In the genomic region with DNA sequence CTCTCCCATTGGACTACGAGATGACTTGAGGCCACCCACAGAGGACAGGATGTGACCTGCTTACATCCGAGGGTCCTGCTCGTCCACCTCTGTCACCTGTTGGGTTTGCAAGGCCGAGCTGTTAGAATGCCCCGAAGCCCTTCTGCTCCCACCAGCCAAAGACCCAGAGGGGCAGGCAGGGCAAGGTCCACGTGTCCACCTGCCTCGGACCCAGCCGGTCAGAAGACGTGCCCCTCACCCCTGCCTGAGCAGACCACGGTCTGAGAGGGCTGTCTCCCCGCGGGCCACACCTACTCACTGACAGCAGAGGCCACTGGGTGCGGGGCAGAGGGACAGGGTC, we compare ENCODE assay signal across 23 cellular contexts. TPM values are rescaled to one million over a fixed set of nuclear protein-coding genes. Genes with fewer than 3 reads are reported as not detected.
DNase-seq lines count a peak whose midpoint lies in the region; ATAC-seq, FAIRE-seq and TF ChIP-seq lines count a peak whose summit lies in the region.
"Had no signal": no experiment of that assay in that cellular context is flagged by ENCODE, and none has a peak within 500 bp of the region (broad histone marks: within the 10 kb centered on the region; RNA-seq: fewer than 3 reads in every experiment).

No MANE protein-coding gene starts in this region.

- H3K79me1 ChIP-seq in mesendoderm (ENCODE audit: low read length), result no peaks in the 10 kb centered on the region

- no peaks in the 10 kb centered on the region; the same call in 1 of the 2 replicates for H3K27me3 ChIP-seq in HUES6 (ENCODE audit: control insufficient read depth, insufficient read depth, low read length)
- H3K27me3 ChIP-seq in K562 (ENCODE audit: control insufficient read depth in 2 of 2, insufficient read depth in 2 of 2, low read length in 2 of 2), result no peaks in the 10 kb centered on the region
- H3K27me3 ChIP-seq in mesendoderm (ENCODE audit: insufficient read depth, low read length, poor library complexity), result no peaks in the 10 kb centered on the region
- H3K27me3 ChIP-seq in adrenal gland, result no peaks in the 10 kb centered on the region
- H3K27me3 ChIP-seq: MG63 had no signal

- POLR2A ChIA-PET in K562 (lab: Yijun Ruan, JAX), result interaction anchor here (0.7 to 1.5 kb wide), 4 partner anchors 9 to 35 kb away, joined by 3 to 6 read pairs (median 4); no protein-coding TSS in a partner anchor

- WGBS in K562 (ENCODE audit: insufficient coverage, low coverage, missing lambda C conversion rate), result 87% methylated on average over 8 of the region's 13 CpGs
- WGBS in mesendoderm (ENCODE audit: extremely low coverage, insufficient coverage, low lambda C conversion rate), result no CpG with 5 or more reads among the region's 13 CpGs
- WGBS in adrenal gland, 4 donors, result 73 to 91% (median 88%) methylated on average over 3 to 13 of the region's 13 CpGs

- no peak for TF ChIP-seq CTCF in K562 (IDR thresholded peaks at IDR 0.05 in 2 of 3, conservative IDR thresholded peaks at IDR 0.05 in 1 of 3; ENCODE audit: insufficient read depth in 2 of 3, low read depth in 1 of 3, low read length in 3 of 3)
- TF ChIP-seq CTCF in GM10266 (IDR thresholded peaks at IDR 0.05; ENCODE audit: control insufficient read depth, insufficient read depth, low read depth, missing control alignments), result no peak
- no peak for TF ChIP-seq CTCF in adrenal gland (IDR thresholded peaks at IDR 0.05)

- no peak overlapping the region for H3K18ac ChIP-seq in mesendoderm (ENCODE audit: low read length)

- no peak overlapping the region for H2BK15ac ChIP-seq in mesendoderm (replicated peaks; ENCODE audit: low read depth)

- no peaks in the 10 kb centered on the region for H3K36me3 ChIP-seq in HUES6 (ENCODE audit: control insufficient read depth, insufficient read depth, low read length)
- peaks cover 51% of the 10 kb centered on the region; the same call in 2 of the 3 replicates for H3K36me3 ChIP-seq in K562 (ENCODE audit: control insufficient read depth, insufficient read depth, low read length)
- no peaks in the 10 kb centered on the region for H3K36me3 ChIP-seq in mesendoderm (ENCODE audit: control insufficient read depth, insufficient read depth, low read length)
- peaks cover 0 to 37% of the 10 kb centered on the region in 2 donors for H3K36me3 ChIP-seq in adrenal gland (replicated peaks in 1 of 2)

- no peak overlapping the region for H4K8ac ChIP-seq in mesendoderm (ENCODE audit: low read depth, low read length)

- H3K4me2 ChIP-seq in K562 (ENCODE audit: insufficient read depth, low read length) (no peak overlapping the region), mesendoderm (ENCODE audit: low read length) (no peak overlapping the region)

- H3K9ac ChIP-seq in HUES6 (ENCODE audit: low read length) (no peak overlapping the region), K562 (ENCODE audit: insufficient read depth in 1 of 2, low read depth in 2 of 2, low read length in 2 of 2) (peak overlapping the region in 1 of 2 experiments; percentile 38; a peak in 2 of 4 replicates), mesendoderm (ENCODE audit: low read length) (no peak overlapping the region)

- H2BK120ac ChIP-seq in mesendoderm (ENCODE audit: low read depth, low read length), result no peak overlapping the region

- TF ChIP-seq RAD21 in K562 (CRISPR knock-in tag; conservative IDR thresholded peaks at IDR 0.05 in 1 of 2, IDR thresholded peaks at IDR 0.05 in 1 of 2), result no peak

- H3K9me3 ChIP-seq in HUES6 (ENCODE audit: control insufficient read depth, insufficient read depth, low read depth, low read length) (no peaks in the 10 kb centered on the region), K562 (replicated peaks; ENCODE audit: control insufficient read depth, insufficient read depth, low read depth, low read length) (no peaks in the 10 kb centered on the region), adrenal gland (replicated peaks in 1 of 3) (no peaks in the 10 kb centered on the region)
- H3K9me3 ChIP-seq: MG63 had no signal

- FAIRE-seq in K562 (lab: Jason Lieb, UNC), result no peak
- FAIRE-seq: H54, HTR-8/SVneo had no signal

- H2AFZ ChIP-seq in K562 (ENCODE audit: low read depth, low read length), result no peak overlapping the region

- H4K20me1 ChIP-seq in K562 (replicated peaks; ENCODE audit: control insufficient read depth, insufficient read depth, low read length), result no peaks in the 10 kb centered on the region; the same call in 1 of the 2 replicates

- no peak for TF ChIP-seq EP300 in K562 (IDR thresholded peaks at IDR 0.05; ENCODE audit: low read length)

- H3K4me3 ChIP-seq in HUES6 (ENCODE audit: low read depth, low read length) (no peak overlapping the region), K562 (no peak overlapping the region), mesendoderm (ENCODE audit: low read length) (no peak overlapping the region), adrenal gland (no peak overlapping the region)
- H3K4me3 ChIP-seq: MG63 had no signal

- 0 out of 2 replicates have a peak overlapping the region, but pooled peaks have one; percentile 8 for H3K27ac ChIP-seq in HUES6 (ENCODE audit: low read depth, low read length)
- H3K27ac ChIP-seq in K562 (ENCODE audit: extremely low read depth, low read depth, low read length), result no peak overlapping the region
- no peak overlapping the region for H3K27ac ChIP-seq in mesendoderm (ENCODE audit: low read depth, low read length)
- H3K27ac ChIP-seq in adrenal gland, result no peak overlapping the region

- H3K4ac ChIP-seq in mesendoderm (ENCODE audit: low read depth, low read length), result no peak overlapping the region

- H3K79me2 ChIP-seq in K562 (ENCODE audit: control insufficient read depth, insufficient read depth, low read length), result no peaks in the 10 kb centered on the region
- no peaks in the 10 kb centered on the region for H3K79me2 ChIP-seq in mesendoderm (ENCODE audit: control insufficient read depth, insufficient read depth, low read length)

- DNase-seq in ELF-1 (ENCODE audit: low read depth, low spot score) (peak; percentile 27), K562 (ENCODE audit: extremely low read depth in 1 of 4, low spot score in 3 of 4) (no peak), mesendoderm (peak; percentile 54), anterior cingulate cortex (lab: John Stamatoyannopoulos, UW) (no peak), iPS-NIHi11 (ENCODE audit: low spot score) (no peak), GM10266 (ENCODE audit: extremely low spot score) (no peak), adrenal gland (no peak)
- DNase-seq: CD4-positive, CD25-positive, alpha-beta regulatory T cell; DMS153; DND-41; HFFc6; KG1; MG63; NCI-H1105 treated with DMSO at 0.1 percent for 48 hours; NCI-H146; NCI-H1930; NCI-H2107; NCI-H524; NCI-H748 treated with DMSO at 0.1 percent for 48 hours; PC-3 had no signal

- BruUV-seq in K562 (replicated peaks; lab: Mats Ljungman, UMichigan), result no TSS peak

- in situ Hi-C loops in K562 (cut with MboI), result no loop called here

- no peak for ATAC-seq in K562
- ATAC-seq: PC-3 had no signal

- H2BK5ac ChIP-seq in mesendoderm (ENCODE audit: low read length), result no peak overlapping the region

- H3K9me1 ChIP-seq in K562 (ENCODE audit: control insufficient read depth, insufficient read depth, low read length), result no peaks in the 10 kb centered on the region

- intact Hi-C loops in K562 (cut with micrococcal nuclease), result no loop called here
- intact Hi-C loops in adrenal gland (cut with DNase I), result no loop called here

- CTCF ChIA-PET in K562 (lab: Yijun Ruan, JAX; ENCODE audit: low intra/inter-chr PET ratio), result no interaction called here

- no peak overlapping the region for H3K23ac ChIP-seq in mesendoderm (ENCODE audit: low read length)

- H4K5ac ChIP-seq in mesendoderm (ENCODE audit: low read length), result no peak overlapping the region

- H3K4me1 ChIP-seq in HUES6 (ENCODE audit: control insufficient read depth, insufficient read depth, low read length), result peaks cover 22% of the 10 kb centered on the region
- peaks cover 0 to 45% of the 10 kb centered on the region in 2 experiments; a peak in 3 of 5 replicates for H3K4me1 ChIP-seq in K562 (replicated peaks in 1 of 2; ENCODE audit: control insufficient read depth in 2 of 2, insufficient read depth in 2 of 2, low read length in 2 of 2)
- H3K4me1 ChIP-seq in mesendoderm (ENCODE audit: control insufficient read depth, low read depth, low read length), result peaks cover 2% of the 10 kb centered on the region
- no peaks in the 10 kb centered on the region for H3K4me1 ChIP-seq in adrenal gland (replicated peaks in 1 of 2)

- no peak overlapping the region for H3K56ac ChIP-seq in mesendoderm (ENCODE audit: low read length)

- no peak overlapping the region for H2AK5ac ChIP-seq in mesendoderm (ENCODE audit: low read length)

- no peak; the same call in 1 of the 2 replicates for TF ChIP-seq POLR2A in K562 (conservative IDR thresholded peaks at IDR 0.05)
- no peak for TF ChIP-seq POLR2A in adrenal gland (IDR thresholded peaks at IDR 0.05)

TF ChIP-seq in K562, 482 proteins besides CTCF, POLR2A, EP300 and RAD21:
- TF ChIP-seq SUPT5H (IDR thresholded peaks at IDR 0.05), result 0 out of 2 replicates have a peak, but pooled peaks have one; percentile 18
- TF ChIP-seq ZNF589 (CRISPR knock-in tag; IDR thresholded peaks at IDR 0.05; ENCODE audit: low read depth), result no peak
- no peak for TF ChIP-seq ILF3 (IDR thresholded peaks at IDR 0.05; ENCODE audit: borderline replicate concordance)

RNA-seq across cellular contexts. Expression of a gene that starts 30.3 kb away (rescaled TPM):
- 206 and 248 TPM in 2 replicates for total RNA-seq in K562 (2011; cell fraction: chromatin; rRNA removed; ENCODE audit: low replicate concordance)
- total RNA-seq in K562 (2011; cell fraction: nucleolus; rRNA removed), result 84.7 and 101 TPM in 2 replicates
- 136 and 156 TPM in 2 replicates for total RNA-seq in K562 (2011; cell fraction: nucleoplasm; rRNA removed)
- total RNA-seq in K562 (2014; rRNA removed), result 18.6 and 26.0 TPM in 2 replicates
- total RNA-seq in K562 (2014; rRNA removed; fragmentation: Illumina TruSeq; extraction: Trizol), result 31.0 and 32.8 TPM in 2 replicates
- 27.3 and 30.0 TPM in 2 replicates for total RNA-seq in K562 (2015; rRNA removed; fragmentation: Illumina TruSeq; extraction: Trizol)
- 33.8 and 40.5 TPM in 2 replicates for total RNA-seq in K562 (2021)
- polyA plus RNA-seq in K562 (2011; rRNA removed), result 24.3 and 25.4 TPM in 2 replicates
- 15.0 and 18.0 TPM in 2 replicates for polyA plus RNA-seq in K562 (2011; cell fraction: cytosol; rRNA removed)
- 90.3 and 102 TPM in 2 replicates for polyA plus RNA-seq in K562 (2011; cell fraction: nucleus; rRNA removed)
- 22.2 and 26.6 TPM in 2 replicates for polyA plus RNA-seq in K562 (2012)
- polyA plus RNA-seq in K562 (2014; fragmentation: Illumina TruSeq; extraction: Trizol), result 27.5 and 28.9 TPM in 2 replicates
- polyA plus RNA-seq in K562 (2014; fragmentation: Nextera tagmentation; extraction: Ambion mirVana), result 1 to 10 TPM; 1.1 to 1.3 TPM
- 20.4 and 21.5 TPM in 2 replicates for polyA plus RNA-seq in K562 (2014; rRNA removed)
- 31.9 and 33.4 TPM in 2 replicates for polyA minus RNA-seq in K562 (2011; rRNA and poly(A)+ RNA removed)
- polyA minus RNA-seq in K562 (2011; cell fraction: cytosol; rRNA and poly(A)+ RNA removed), result 13.8 and 16.4 TPM in 2 replicates
- polyA minus RNA-seq in K562 (2011; cell fraction: nucleus; rRNA and poly(A)+ RNA removed), result 27.6 and 38.5 TPM in 2 replicates
- 21.4 TPM for polyA plus RNA-seq in mesendoderm (2013, experiment 1 of 2)
- 19.9 TPM for polyA plus RNA-seq in mesendoderm (2013, experiment 2 of 2)
- total RNA-seq in adrenal gland, result 10 to 100 TPM; 17.6 to 34.3 (median 27.4) TPM
- polyA plus RNA-seq in adrenal gland, result 10 to 100 TPM in 1 of 3 donors, 1 to 10 TPM in 2; 5.2 to 24.5 (median 9.3) TPM

Comparison
In these comparisons a context has a peak if more than half of its experiments do, and no peak if none do; other contexts are left out.
1. DNase-seq: peak in ELF-1 (single experiment) and mesendoderm (single experiment); none in K562 (0 of 4), anterior cingulate cortex (0 of 58), iPS-NIHi11 (single experiment), GM10266 (single experiment) and adrenal gland (0 of 7).